Comparison of ENCODE assay signal across 19 cellular contexts in genomic region chr13:66532146-66532545, GRCh38.
DNase-seq lines count a peak whose midpoint lies in the region; ATAC-seq, FAIRE-seq and TF ChIP-seq lines count a peak whose summit lies in the region.
"Had no signal": no experiment of that assay in that cellular context is flagged by ENCODE, and none has a peak within 500 bp of the region (broad histone marks: within the 10 kb centered on the region; RNA-seq: fewer than 3 reads in every experiment).

No MANE protein-coding gene starts in this region.

- no peak for TF ChIP-seq EP300 in upper lobe of left lung (IDR thresholded peaks at IDR 0.05)

- H3K36me3 ChIP-seq in astrocyte (ENCODE audit: insufficient read depth, low read length) (no peaks in the 10 kb centered on the region), upper lobe of left lung (no peaks in the 10 kb centered on the region)

- H3K4me1 ChIP-seq in astrocyte (ENCODE audit: insufficient read depth, low read length) (no peaks in the 10 kb centered on the region), upper lobe of left lung (no peaks in the 10 kb centered on the region)

- ATAC-seq in upper lobe of left lung (ENCODE audit: low FRiP score in 2 of 2): no peak
- ATAC-seq: activated CD8-positive, alpha-beta T cell treated with anti-CD3 and anti-CD28 coated beads for 36 hours; left ventricle myocardium superior; stimulated activated naive B cell treated with anti-CD40 and anti-IgM and Interleukin-4, amounts not matched to agents 10 μg/mL and 1 μg/mL and 100 μg/mL, for 72 hours had no signal

- no peaks in the 10 kb centered on the region for H3K27me3 ChIP-seq in astrocyte (ENCODE audit: insufficient read depth, low read length)
- H3K27me3 ChIP-seq in upper lobe of left lung: no peaks in the 10 kb centered on the region

- no peaks in the 10 kb centered on the region for H3K9me3 Mint-ChIP-seq in astrocyte (ENCODE audit: unreplicated experiment)
- H3K9me3 Mint-ChIP-seq: activated CD8-positive, alpha-beta T cell treated with anti-CD3 and anti-CD28 coated beads for 36 hours; activated T-helper 1 cell treated with anti-CD3 and anti-CD28 coated beads, Interleukin-12 subunit alpha, Interleukin-12 subunit beta, Interleukin-2, Interleukin-4 antibody, amounts not matched to agents 30 ng/mL and 10 ng/mL and 1 ng/mL, durations not matched to agents 14 hours and 24 hours and 36 hours; stimulated activated naive B cell treated with anti-CD40 and anti-IgM and Interleukin-4, amounts not matched to agents 10 μg/mL and 1 μg/mL and 100 μg/mL, for 72 hours; type B pancreatic cell had no signal

- H3K27ac Mint-ChIP-seq in astrocyte (ENCODE audit: unreplicated experiment): no peak overlapping the region
- H3K27ac Mint-ChIP-seq: activated CD8-positive, alpha-beta T cell treated with anti-CD3 and anti-CD28 coated beads for 36 hours; activated T-helper 1 cell treated with anti-CD3 and anti-CD28 coated beads, Interleukin-12 subunit alpha, Interleukin-12 subunit beta, Interleukin-2, Interleukin-4 antibody, amounts not matched to agents 30 ng/mL and 10 ng/mL and 1 ng/mL, durations not matched to agents 14 hours and 24 hours and 36 hours; stimulated activated naive B cell treated with anti-CD40 and anti-IgM and Interleukin-4, amounts not matched to agents 10 μg/mL and 1 μg/mL and 100 μg/mL, for 72 hours; type B pancreatic cell had no signal

- no peak overlapping the region for H2AFZ ChIP-seq in astrocyte (ENCODE audit: low read depth, low read length)

- H3K4me3 Mint-ChIP-seq in astrocyte (ENCODE audit: unreplicated experiment): no peak overlapping the region
- H3K4me3 Mint-ChIP-seq: activated CD8-positive, alpha-beta T cell treated with anti-CD3 and anti-CD28 coated beads for 36 hours; activated T-helper 1 cell treated with anti-CD3 and anti-CD28 coated beads, Interleukin-12 subunit alpha, Interleukin-12 subunit beta, Interleukin-2, Interleukin-4 antibody, amounts not matched to agents 30 ng/mL and 10 ng/mL and 1 ng/mL, durations not matched to agents 14 hours and 24 hours and 36 hours; stimulated activated naive B cell treated with anti-CD40 and anti-IgM and Interleukin-4, amounts not matched to agents 10 μg/mL and 1 μg/mL and 100 μg/mL, for 72 hours; type B pancreatic cell had no signal

- H4K20me1 ChIP-seq in astrocyte (ENCODE audit: insufficient read depth, low read length): no peaks in the 10 kb centered on the region

- H3K4me3 ChIP-seq in AG10803 (ENCODE audit: low read length): no peak overlapping the region
- no peak overlapping the region for H3K4me3 ChIP-seq in astrocyte (ENCODE audit: insufficient read depth, low read depth, low read length)
- H3K4me3 ChIP-seq in upper lobe of left lung: no peak overlapping the region
- H3K4me3 ChIP-seq: PC-9 had no signal

- no peaks in the 10 kb centered on the region for H3K27me3 Mint-ChIP-seq in astrocyte (ENCODE audit: low read depth, unreplicated experiment)
- H3K27me3 Mint-ChIP-seq: activated CD8-positive, alpha-beta T cell treated with anti-CD3 and anti-CD28 coated beads for 36 hours; stimulated activated naive B cell treated with anti-CD40 and anti-IgM and Interleukin-4, amounts not matched to agents 10 μg/mL and 1 μg/mL and 100 μg/mL, for 72 hours had no signal

- H3K9ac ChIP-seq in astrocyte (ENCODE audit: low read length): no peak overlapping the region

- H3K4me2 ChIP-seq in astrocyte (ENCODE audit: low read length): no peak overlapping the region
- H3K4me2 ChIP-seq: PC-9 had no signal

- no peak for TF ChIP-seq CTCF in AG10803 (conservative IDR thresholded peaks at IDR 0.05; ENCODE audit: low read length)
- no peak for TF ChIP-seq CTCF in astrocyte (IDR thresholded peaks at IDR 0.05; ENCODE audit: insufficient read depth, low read depth, low read length)
- TF ChIP-seq CTCF in upper lobe of left lung (IDR thresholded peaks at IDR 0.05): no peak

- no peaks in the 10 kb centered on the region for H3K36me3 Mint-ChIP-seq in astrocyte (ENCODE audit: low read depth, unreplicated experiment)
- H3K36me3 Mint-ChIP-seq: stimulated activated naive B cell treated with anti-CD40 and anti-IgM and Interleukin-4, amounts not matched to agents 10 μg/mL and 1 μg/mL and 100 μg/mL, for 72 hours; type B pancreatic cell had no signal

- FAIRE-seq in astrocyte (lab: Jason Lieb, UNC): no peak

- H3K9me3 ChIP-seq in astrocyte (ENCODE audit: insufficient read depth, low read depth, low read length): no peaks in the 10 kb centered on the region
- H3K9me3 ChIP-seq in upper lobe of left lung: no peaks in the 10 kb centered on the region

- no peak overlapping the region for H3K27ac ChIP-seq in astrocyte (ENCODE audit: low read depth, low read length)
- H3K27ac ChIP-seq in upper lobe of left lung: no peak overlapping the region
- H3K27ac ChIP-seq: PC-9 had no signal

- no peaks in the 10 kb centered on the region for H3K79me2 ChIP-seq in astrocyte (ENCODE audit: insufficient read depth, low read length)

- no peak for TF ChIP-seq POLR2A in upper lobe of left lung (IDR thresholded peaks at IDR 0.05)

- WGBS in upper lobe of left lung, 2 donors: 56 to 57% methylated on average over 3 of the region's 3 CpGs

- DNase-seq in AG10803 (ENCODE audit: low read depth) (peak; percentile 40), LHCN-M2 (ENCODE audit: low read depth) (peak; percentile 85), astrocyte (ENCODE audit: low read depth) (peak; percentile 72), glomerular visceral epithelial cell (ENCODE audit: extremely low spot score) (peak; percentile 4), upper lobe of left lung (no peak), Ammon's horn (ENCODE audit: low spot score) (no peak), SIG-M5 (lab: John Stamatoyannopoulos, UW) (no peak), DMS114 treated with DMSO at 0.1 percent for 48 hours (lab: John Stamatoyannopoulos, UW; ENCODE audit: unreplicated experiment) (no peak)
- DNase-seq: activated CD8-positive, alpha-beta T cell treated with anti-CD3 and anti-CD28 coated beads for 36 hours; amygdala; dermis blood vessel endothelial cell; left ventricle myocardium superior; NCI-H1694 treated with DMSO at 0.1 percent for 48 hours; NCI-H510A treated with DMSO at 0.1 percent for 48 hours; PC-9; posterior cingulate gyrus; stimulated activated naive B cell treated with anti-CD40 and anti-IgM and Interleukin-4, amounts not matched to agents 10 μg/mL and 1 μg/mL and 100 μg/mL, for 72 hours had no signal

- H3K4me1 Mint-ChIP-seq in astrocyte (ENCODE audit: low read depth, unreplicated experiment): peaks cover 4% of the 10 kb centered on the region
- H3K4me1 Mint-ChIP-seq: stimulated activated naive B cell treated with anti-CD40 and anti-IgM and Interleukin-4, amounts not matched to agents 10 μg/mL and 1 μg/mL and 100 μg/mL, for 72 hours had no signal

Comparison
In these comparisons a context has a peak if more than half of its experiments do, and no peak if none do; other contexts are left out.
1. DNase-seq: peak in AG10803 (single experiment), LHCN-M2 (single experiment), astrocyte (single experiment) and glomerular visceral epithelial cell (single experiment); none in upper lobe of left lung (0 of 2), Ammon's horn (single experiment), SIG-M5 (single experiment) and DMS114 treated with DMSO at 0.1 percent for 48 hours (single experiment).